In the genomic region with DNA sequence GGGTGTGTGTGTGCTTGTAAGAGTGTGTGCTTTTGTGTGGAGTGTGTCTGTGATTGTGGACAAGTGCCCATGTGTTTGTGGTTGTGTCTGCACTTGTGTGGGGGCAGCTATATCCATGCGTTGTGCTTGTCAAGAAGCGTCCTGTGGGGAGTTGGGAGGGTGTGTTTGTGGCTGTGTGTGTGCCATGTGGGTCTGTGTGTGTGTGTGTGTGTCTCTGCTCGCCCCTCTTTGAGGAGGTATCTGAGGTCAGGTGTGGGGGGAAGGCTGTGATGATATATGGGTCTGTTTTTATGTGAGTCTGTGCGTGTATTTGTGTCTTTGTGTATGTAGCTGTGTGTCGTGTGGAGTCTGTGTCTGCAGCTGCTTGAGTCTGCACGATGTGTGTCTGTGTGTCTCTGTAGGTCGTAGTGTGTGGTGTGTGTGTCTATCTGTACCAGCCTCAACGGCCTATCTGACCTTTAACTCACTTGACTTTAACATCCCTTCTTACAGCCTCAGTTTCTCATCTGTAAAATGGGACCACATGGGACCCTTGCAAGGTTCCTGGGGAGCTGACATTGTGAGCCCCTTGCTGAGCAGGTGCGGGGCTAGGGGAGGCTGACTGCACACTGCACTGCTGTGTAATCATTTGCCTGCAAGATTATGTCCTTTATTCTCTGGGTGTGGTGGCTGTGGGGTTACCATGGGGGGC, we compare ENCODE assay signal across 11 cellular contexts. TPM values are rescaled to one million over a fixed set of nuclear protein-coding genes. Genes with fewer than 3 reads are reported as not detected.
DNase-seq lines count a peak whose midpoint lies in the region; ATAC-seq and TF ChIP-seq lines count a peak whose summit lies in the region.
"Had no signal": no experiment of that assay in that cellular context is flagged by ENCODE, and none has a peak within 500 bp of the region (broad histone marks: within the 10 kb centered on the region; RNA-seq: fewer than 3 reads in every experiment).

No MANE protein-coding gene starts in this region.

- H3K4me1 ChIP-seq in adipocyte (ENCODE audit: control insufficient read depth, insufficient read depth, low read length) (peaks cover 24% of the 10 kb centered on the region), lower lobe of right lung (peaks cover 46% of the 10 kb centered on the region), suprapubic skin (peaks cover 62% of the 10 kb centered on the region)

- TF ChIP-seq CTCF in lower lobe of right lung (IDR thresholded peaks at IDR 0.05) (no peak), suprapubic skin (IDR thresholded peaks at IDR 0.05) (no peak)

- H3K9me3 Mint-ChIP-seq in activated CD4-positive, alpha-beta T cell treated with anti-CD3 and anti-CD28 coated beads, Interleukin-2, amount 10 ng/mL, durations not matched to agents 24 days and 14 days = no peaks in the 10 kb centered on the region

- peak overlapping the region; percentile 48 for H3K9ac ChIP-seq in adipocyte (ENCODE audit: low read length)

- peak overlapping the region; percentile 13 for H3K4me3 Mint-ChIP-seq in activated CD4-positive, alpha-beta T cell treated with anti-CD3 and anti-CD28 coated beads, Interleukin-2, amount 10 ng/mL, durations not matched to agents 24 days and 14 days

- H3K27ac ChIP-seq in lower lobe of right lung = peak overlapping the region; percentile 6
- peak overlapping the region; percentile 99 for H3K27ac ChIP-seq in suprapubic skin

- 70% methylated on average over 9 of the region's 9 CpGs for WGBS in suprapubic skin

- peaks cover 31% of the 10 kb centered on the region for H3K4me1 Mint-ChIP-seq in activated CD4-positive, alpha-beta T cell treated with anti-CD3 and anti-CD28 coated beads, Interleukin-2, amount 10 ng/mL, durations not matched to agents 24 days and 14 days

- H3K36me3 Mint-ChIP-seq in activated CD4-positive, alpha-beta T cell treated with anti-CD3 and anti-CD28 coated beads, Interleukin-2, amount 10 ng/mL, durations not matched to agents 24 days and 14 days (ENCODE audit: low read depth) = no peaks in the 10 kb centered on the region

- peaks cover 41% of the 10 kb centered on the region for H3K27me3 Mint-ChIP-seq in activated CD4-positive, alpha-beta T cell treated with anti-CD3 and anti-CD28 coated beads, Interleukin-2, amount 10 ng/mL, durations not matched to agents 24 days and 14 days

- ATAC-seq in lower lobe of right lung = no peak
- ATAC-seq in GM18517 (IDR thresholded peaks at IDR 0.05; ENCODE audit: unreplicated experiment) = no peak

- peak overlapping the region; percentile 12 for H3K27ac Mint-ChIP-seq in activated CD4-positive, alpha-beta T cell treated with anti-CD3 and anti-CD28 coated beads, Interleukin-2, amount 10 ng/mL, durations not matched to agents 24 days and 14 days

- no peak for DNase-seq in activated CD4-positive, alpha-beta T cell treated with anti-CD3 and anti-CD28 coated beads, Interleukin-2, amount 10 ng/mL, durations not matched to agents 24 days and 14 days
- no peak for DNase-seq in activated CD4-positive, alpha-beta T cell treated with anti-CD3 and anti-CD28 coated beads, Interleukin-2, amount 50 U/mL, for 48 hours
- no peak for DNase-seq in adipocyte (ENCODE audit: low read depth)
- DNase-seq in lower lobe of right lung = no peak
- no peak for DNase-seq in suprapubic skin (ENCODE audit: low spot score in 2 of 2)
- no peak for DNase-seq in cerebellar nuclear complex (lab: John Stamatoyannopoulos, UW)
- no peak for DNase-seq in NCI-H128 (lab: John Stamatoyannopoulos, UW; ENCODE audit: unreplicated experiment)
- DNase-seq: NCI-H1048, NCI-H82, occipital lobe had no signal

- H3K9me3 ChIP-seq in adipocyte (ENCODE audit: control insufficient read depth, low read length) (no peaks in the 10 kb centered on the region), lower lobe of right lung (no peaks in the 10 kb centered on the region), suprapubic skin (no peaks in the 10 kb centered on the region)

- H3K4me3 ChIP-seq in adipocyte (ENCODE audit: low read length) (peak overlapping the region; percentile 57), lower lobe of right lung (no peak overlapping the region), suprapubic skin (no peak overlapping the region)

- no peak for TF ChIP-seq POLR2A in suprapubic skin (IDR thresholded peaks at IDR 0.05)

- intact Hi-C loops in activated CD4-positive, alpha-beta T cell treated with anti-CD3 and anti-CD28 coated beads, Interleukin-2, amount 10 ng/mL, durations not matched to agents 24 days and 14 days (cut with micrococcal nuclease) = no loop called here
- intact Hi-C loops in lower lobe of right lung (cut with DNase I) = no loop called here

- H3K36me3 ChIP-seq in adipocyte (ENCODE audit: control insufficient read depth, insufficient read depth, low read length, severe bottlenecking) (no peaks in the 10 kb centered on the region), lower lobe of right lung (no peaks in the 10 kb centered on the region), suprapubic skin (no peaks in the 10 kb centered on the region)

- no peak for TF ChIP-seq EP300 in suprapubic skin (IDR thresholded peaks at IDR 0.05)

- no peaks in the 10 kb centered on the region for H3K27me3 ChIP-seq in adipocyte (replicated peaks; ENCODE audit: control insufficient read depth, insufficient read depth, low read length)
- no peaks in the 10 kb centered on the region for H3K27me3 ChIP-seq in lower lobe of right lung (ENCODE audit: low read depth)
- no peaks in the 10 kb centered on the region for H3K27me3 ChIP-seq in suprapubic skin

RNA-seq across cellular contexts. Expression of gene NFIC, which starts 4.0 kb away (rescaled TPM):
- 16.9 and 19.8 TPM in 2 replicates for total RNA-seq in activated CD4-positive, alpha-beta T cell treated with anti-CD3 and anti-CD28 coated beads, Interleukin-2, amount 10 ng/mL, durations not matched to agents 24 days and 14 days
- 132 TPM for total RNA-seq in lower lobe of right lung
- 100 to 1,000 TPM; 135 to 234 (median 194) TPM for total RNA-seq in suprapubic skin
